25 cellular contexts compared by ENCODE assay signal in genomic region chr6:122276637-122277036, GRCh38.
"Had no signal": no experiment of that assay in that cellular context is flagged by ENCODE, and none has a peak within 500 bp of the region (broad histone marks: within the 10 kb centered on the region; RNA-seq: fewer than 3 reads in every experiment).

No MANE protein-coding gene starts in this region.

- H3K27ac Mint-ChIP-seq: activated CD4-positive, alpha-beta T cell treated with anti-CD3 and anti-CD28 coated beads for 36 hours; activated naive CD4-positive, alpha-beta T cell treated with anti-CD3 and anti-CD28 coated beads, Interleukin-2, amount 10 ng/mL, durations not matched to agents 7 days and 5 days; dendritic cell treated with granulocyte-macrophage colony-stimulating factor and Interleukin-4, amounts not matched to agents 40 ng/mL and 50 ng/mL, for 4 days; naive thymus-derived CD8-positive, alpha-beta T cell; stimulated activated naive B cell treated with anti-CD40 and anti-IgM and Interleukin-4, amounts not matched to agents 10 μg/mL and 1 μg/mL and 100 μg/mL, for 72 hours; T-cell; T-helper 2 cell treated with Interferon-gamma antibody and Interleukin-4, amounts not matched to agents 5 μg/mL and 100 μg/mL, for 36 hours had no signal

- H3K36me3 ChIP-seq: heart right ventricle, left ventricle myocardium inferior, stomach, suprapubic skin, tibial artery, upper lobe of right lung had no signal

- H3K9me3 Mint-ChIP-seq: activated naive CD4-positive, alpha-beta T cell treated with anti-CD3 and anti-CD28 coated beads, Interleukin-2, amount 10 ng/mL, durations not matched to agents 7 days and 5 days; naive thymus-derived CD8-positive, alpha-beta T cell; T-cell; T-helper 2 cell treated with Interferon-gamma antibody and Interleukin-4, amounts not matched to agents 5 μg/mL and 100 μg/mL, for 36 hours had no signal

- H3K27me3 ChIP-seq: heart right ventricle, stomach, suprapubic skin, tibial artery, upper lobe of right lung had no signal

- H3K27me3 Mint-ChIP-seq: activated naive CD4-positive, alpha-beta T cell treated with anti-CD3 and anti-CD28 coated beads, Interleukin-2, amount 10 ng/mL, durations not matched to agents 7 days and 5 days; central memory CD8-positive, alpha-beta T cell; dendritic cell treated with granulocyte-macrophage colony-stimulating factor and Interleukin-4, amounts not matched to agents 40 ng/mL and 50 ng/mL, for 4 days; stimulated activated naive B cell treated with anti-CD40 and anti-IgM and Interleukin-4, amounts not matched to agents 10 μg/mL and 1 μg/mL and 100 μg/mL, for 72 hours had no signal

- H3K9me3 ChIP-seq: heart right ventricle, left ventricle myocardium inferior, suprapubic skin, tibial artery, upper lobe of right lung had no signal

- H3K4me3 ChIP-seq: heart right ventricle, left ventricle myocardium inferior, stomach, suprapubic skin, tibial artery, upper lobe of right lung had no signal

- H3K36me3 Mint-ChIP-seq: activated naive CD4-positive, alpha-beta T cell treated with anti-CD3 and anti-CD28 coated beads, Interleukin-2, amount 10 ng/mL, durations not matched to agents 7 days and 5 days; naive thymus-derived CD8-positive, alpha-beta T cell; stimulated activated naive B cell treated with anti-CD40 and anti-IgM and Interleukin-4, amounts not matched to agents 10 μg/mL and 1 μg/mL and 100 μg/mL, for 72 hours; T-cell had no signal

- H3K4me1 ChIP-seq: heart right ventricle, left ventricle myocardium inferior, stomach, suprapubic skin, tibial artery, upper lobe of right lung had no signal

- ATAC-seq: activated CD4-positive, alpha-beta T cell treated with anti-CD3 and anti-CD28 coated beads for 36 hours; heart right ventricle; naive thymus-derived CD8-positive, alpha-beta T cell; right cardiac atrium; stimulated activated naive B cell treated with anti-CD40 and anti-IgM and Interleukin-4, amounts not matched to agents 10 μg/mL and 1 μg/mL and 100 μg/mL, for 72 hours; T-cell; upper lobe of right lung had no signal

- H3K4me1 Mint-ChIP-seq: activated CD4-positive, alpha-beta T cell treated with anti-CD3 and anti-CD28 coated beads for 36 hours; activated naive CD4-positive, alpha-beta T cell treated with anti-CD3 and anti-CD28 coated beads, Interleukin-2, amount 10 ng/mL, durations not matched to agents 7 days and 5 days; central memory CD8-positive, alpha-beta T cell; naive thymus-derived CD8-positive, alpha-beta T cell; stimulated activated naive B cell treated with anti-CD40 and anti-IgM and Interleukin-4, amounts not matched to agents 10 μg/mL and 1 μg/mL and 100 μg/mL, for 72 hours; T-cell had no signal

- H3K27ac ChIP-seq: heart right ventricle, left ventricle myocardium inferior, stomach, suprapubic skin, tibial artery, upper lobe of right lung had no signal

- H3K4me3 Mint-ChIP-seq: activated CD4-positive, alpha-beta T cell treated with anti-CD3 and anti-CD28 coated beads for 36 hours; activated naive CD4-positive, alpha-beta T cell treated with anti-CD3 and anti-CD28 coated beads, Interleukin-2, amount 10 ng/mL, durations not matched to agents 7 days and 5 days; central memory CD8-positive, alpha-beta T cell; dendritic cell treated with granulocyte-macrophage colony-stimulating factor and Interleukin-4, amounts not matched to agents 40 ng/mL and 50 ng/mL, for 4 days; naive thymus-derived CD8-positive, alpha-beta T cell; stimulated activated naive B cell treated with anti-CD40 and anti-IgM and Interleukin-4, amounts not matched to agents 10 μg/mL and 1 μg/mL and 100 μg/mL, for 72 hours; T-cell; T-helper 2 cell treated with Interferon-gamma antibody and Interleukin-4, amounts not matched to agents 5 μg/mL and 100 μg/mL, for 36 hours had no signal

- DNase-seq: activated CD4-positive, alpha-beta T cell treated with anti-CD3 and anti-CD28 coated beads for 36 hours; activated CD4-positive, alpha-beta T cell treated with anti-CD3 and anti-CD28 coated beads, Interleukin-2, amount 50 U/mL, for 4 hours; activated CD4-positive, CD25-positive, alpha-beta regulatory T cell; activated effector memory CD4-positive, alpha-beta T cell treated with Interleukin-2 at 50 U/mL for 16 hours; activated naive CD4-positive, alpha-beta T cell treated with anti-CD3 and anti-CD28 coated beads, Interleukin-2, amount 10 ng/mL, durations not matched to agents 7 days and 5 days; activated T-cell treated with anti-CD3 and anti-CD28 coated beads for 4 hours; amygdala; erythroblast; foreskin fibroblast; heart right ventricle; left ventricle myocardium inferior; midbrain; naive thymus-derived CD8-positive, alpha-beta T cell; right cardiac atrium; stimulated activated CD4-positive, alpha-beta T cell treated with anti-CD3 and anti-CD28 coated beads, Interleukin-15, amount 100 ng/mL, for 24 hours; stimulated activated CD4-positive, alpha-beta T cell treated with anti-CD3 and anti-CD28 coated beads, Interleukin-2, amount 100 ng/mL, for 24 hours; stimulated activated naive B cell treated with anti-CD40 and anti-IgM and Interleukin-4, amounts not matched to agents 10 μg/mL and 1 μg/mL and 100 μg/mL, for 72 hours; stomach; T-cell; tibial artery; upper lobe of right lung had no signal
